1 cellular context compared by ENCODE assay signal in the genomic region with DNA sequence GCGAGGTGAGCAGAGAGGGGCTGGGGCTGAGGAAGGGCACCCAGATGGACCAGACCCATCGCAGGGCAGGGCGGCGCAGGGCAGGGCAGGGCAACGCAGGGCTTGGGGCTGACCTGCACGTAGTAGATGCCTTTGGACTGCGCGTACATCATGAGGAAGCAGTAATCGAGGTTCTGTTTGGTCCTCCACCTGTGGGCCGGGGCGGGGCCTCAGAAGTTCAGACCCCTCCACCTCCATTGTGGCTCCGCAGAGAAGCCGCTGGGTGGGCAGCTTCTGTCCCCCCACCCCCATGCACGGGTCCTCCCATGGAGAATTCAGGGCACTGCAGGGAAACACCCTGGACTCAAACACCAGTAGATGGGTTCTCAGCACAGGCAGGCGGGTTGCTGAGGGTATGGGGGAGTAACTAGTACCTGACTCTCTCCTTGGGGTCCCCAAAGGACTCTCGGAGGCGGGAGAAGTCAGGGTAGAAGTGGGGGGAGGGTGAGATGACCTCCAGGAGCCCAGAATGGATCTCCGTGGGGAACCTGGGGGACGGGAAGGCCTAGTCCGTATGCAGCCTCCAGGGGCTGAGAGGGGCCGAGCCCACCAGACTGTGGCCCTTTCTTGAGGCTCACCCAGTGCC.
A peak's percentile ranks its signal among the peaks of the same experiment; 100 is the strongest.
TF ChIP-seq lines count a peak whose summit lies in the region.

No MANE protein-coding gene starts in this region.

TF ChIP-seq in HepG2, 621 proteins besides CTCF, POLR2A, EP300 and RAD21:
- TF ChIP-seq ZNF180 (CRISPR knock-in tag; IDR thresholded peaks at IDR 0.05; ENCODE audit: borderline replicate concordance, low read depth), result no peak
- peak; percentile 44; the same call in 1 of the 2 replicates for TF ChIP-seq RBFOX2 (IDR thresholded peaks at IDR 0.05; ENCODE audit: low read depth, low read length)
- TF ChIP-seq ZFP1 (CRISPR knock-in tag; IDR thresholded peaks at IDR 0.05), result no peak
- TF ChIP-seq, protein P1, sequence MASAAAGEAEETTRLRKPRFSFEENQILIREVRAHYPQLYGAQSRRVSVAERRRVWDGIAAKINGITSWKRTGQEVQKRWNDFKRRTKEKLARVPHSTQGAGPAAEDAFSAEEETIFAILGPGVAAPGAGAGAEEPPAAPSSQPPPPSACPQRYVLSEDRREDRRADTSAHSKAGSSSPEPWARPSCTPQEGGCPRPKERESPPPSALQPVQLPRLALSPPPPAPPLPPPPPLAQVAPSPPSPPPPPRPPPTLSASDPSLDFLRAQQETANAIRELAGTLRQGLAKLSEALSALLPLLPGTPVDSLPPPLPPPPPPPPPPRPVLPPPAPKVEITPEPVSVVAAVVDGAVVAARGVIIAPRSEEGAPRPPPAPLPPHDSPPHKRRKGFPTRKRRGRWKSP (CRISPR knock-in tag; IDR thresholded peaks at IDR 0.05), result no peak
- TF ChIP-seq ZNF225 (CRISPR knock-in tag; IDR thresholded peaks at IDR 0.05), result no peak
